ENCODE assay signal across 3 cellular contexts in genomic region chr12:57516617-57517153, GRCh38.
TF ChIP-seq lines count a peak whose summit lies in the region.

No MANE protein-coding gene starts in this region.

TF ChIP-seq in SK-N-SH, 30 proteins besides CTCF, POLR2A, EP300 and RAD21 (continued from another document):
- TF ChIP-seq IRF3 (IDR thresholded peaks at IDR 0.05; ENCODE audit: low read depth, low read length) = no peak
- TF ChIP-seq USF1 (IDR thresholded peaks at IDR 0.05; ENCODE audit: borderline replicate concordance, low read depth) = no peak
- TF ChIP-seq REST (IDR thresholded peaks at IDR 0.05; ENCODE audit: low read depth, low read length) = no peak
- no peak for TF ChIP-seq JUND (IDR thresholded peaks at IDR 0.05)
- no peak for TF ChIP-seq YY1 (IDR thresholded peaks at IDR 0.05; ENCODE audit: low read depth)
- TF ChIP-seq ELF1 (IDR thresholded peaks at IDR 0.05) = no peak
- no peak; the same call in 1 of the 2 replicates for TF ChIP-seq POLR2AphosphoS5 (IDR thresholded peaks at IDR 0.05; ENCODE audit: low read depth, low read length)
- no peak for TF ChIP-seq RXRA (IDR thresholded peaks at IDR 0.05; ENCODE audit: borderline replicate concordance, low read depth)
- TF ChIP-seq RCOR1 (IDR thresholded peaks at IDR 0.05; ENCODE audit: low read length) = no peak
- no peak for TF ChIP-seq PBX3 (IDR thresholded peaks at IDR 0.05)
- TF ChIP-seq FOXJ3 (CRISPR knock-in tag; IDR thresholded peaks at IDR 0.05) = no peak

TF ChIP-seq in SK-N-SH treated with all-trans-retinoic acid at 6 μM for 48 hours, 23 proteins besides CTCF, POLR2A, EP300 and RAD21 (continued from another document):
- TF ChIP-seq TSHZ2 (CRISPR knock-in tag; IDR thresholded peaks at IDR 0.05) (no peak), CSRNP3 (CRISPR knock-in tag; IDR thresholded peaks at IDR 0.05) (no peak), GLIS3 (CRISPR knock-in tag; IDR thresholded peaks at IDR 0.05) (no peak), ZFP30 (CRISPR knock-in tag; IDR thresholded peaks at IDR 0.05) (no peak), TCF4 (CRISPR knock-in tag; IDR thresholded peaks at IDR 0.05; ENCODE audit: borderline replicate concordance) (no peak), TOX (CRISPR knock-in tag; IDR thresholded peaks at IDR 0.05; ENCODE audit: borderline replicate concordance) (no peak), OSR1 (CRISPR knock-in tag; IDR thresholded peaks at IDR 0.05) (no peak), CREB5 (CRISPR knock-in tag; IDR thresholded peaks at IDR 0.05; ENCODE audit: low read depth) (no peak), PPARA (CRISPR knock-in tag; IDR thresholded peaks at IDR 0.05; ENCODE audit: borderline replicate concordance) (no peak)

TF ChIP-seq in PFSK-1, 5 proteins besides CTCF, POLR2A, EP300 and RAD21 (continued from another document):
- no peak for TF ChIP-seq REST (IDR thresholded peaks at IDR 0.05; ENCODE audit: insufficient read depth in 1 of 2, low read depth in 2 of 2, low read length in 2 of 2)
- TF ChIP-seq SIN3A (IDR thresholded peaks at IDR 0.05; ENCODE audit: borderline replicate concordance, insufficient read depth, low read length) = no peak
- no peak; the same call in 1 of the 2 replicates for TF ChIP-seq TAF1 (IDR thresholded peaks at IDR 0.05; ENCODE audit: borderline replicate concordance, insufficient read depth, low read length)
- no peak for TF ChIP-seq FOXP2 (optimal IDR thresholded peaks at IDR 0.05; ENCODE audit: borderline replicate concordance, extremely low read depth, extremely low read length, insufficient read depth)
TF ChIP-seq in PFSK-1: peak in this region for 1.
